Comparison of ENCODE assay signal across 8 cellular contexts in the genomic region with DNA sequence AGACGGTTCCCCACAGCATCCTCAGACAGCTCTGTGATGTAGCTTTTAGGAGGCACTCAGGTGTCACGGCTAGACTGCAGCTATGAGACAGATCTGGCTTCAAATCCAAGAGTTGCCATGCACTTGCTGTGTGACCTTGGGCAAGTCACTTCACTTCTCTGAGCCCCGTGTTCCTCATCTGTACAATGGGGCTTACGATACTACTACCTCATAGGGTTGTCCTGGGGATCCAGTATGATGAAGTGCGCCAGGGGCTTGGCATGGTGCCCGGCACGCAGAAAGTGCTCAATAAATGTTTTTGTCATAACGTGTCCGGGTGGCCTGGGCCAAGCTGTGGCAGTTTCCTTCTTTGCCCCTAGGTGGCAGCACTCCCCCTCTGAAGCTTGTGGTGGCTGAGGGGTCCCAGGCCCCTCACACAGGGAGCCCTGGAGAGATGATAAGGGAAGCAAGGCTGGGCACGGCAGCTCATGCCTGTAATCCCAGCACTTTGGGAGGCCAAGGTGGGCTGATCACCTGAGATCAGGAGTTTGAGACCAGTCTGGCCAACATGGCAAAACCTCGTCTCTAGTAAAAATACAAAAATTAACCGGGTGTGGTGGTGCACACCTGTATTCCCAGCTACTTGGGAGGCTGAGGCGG. TPM values are rescaled to one million over a fixed set of nuclear protein-coding genes. Genes with fewer than 3 reads are reported as not detected.
DNase-seq lines count a peak whose midpoint lies in the region; ATAC-seq and TF ChIP-seq lines count a peak whose summit lies in the region.

No MANE protein-coding gene starts in this region.

- no peak overlapping the region for H3K4me3 ChIP-seq in Caco-2 (ENCODE audit: low read depth, low read length)
- H3K4me3 ChIP-seq in LNCaP clone FGC (ENCODE audit: low read depth, low read length) = no peak overlapping the region
- H3K4me3 ChIP-seq in epithelial cell of esophagus (ENCODE audit: low read length) = no peak overlapping the region
- H3K4me3 ChIP-seq in vagina = no peak overlapping the region

- intact Hi-C loops in Caco-2 (cut with micrococcal nuclease; ENCODE audit: unreplicated experiment) (loop anchor here (1.0 to 2.0 kb wide), 2 partner anchors 71 to 278 kb away; no protein-coding TSS in a partner anchor), vagina (cut with DNase I) (no loop called here)

- H3K27me3 ChIP-seq in Caco-2 (replicated peaks; ENCODE audit: control insufficient read depth, insufficient read depth, low read length) (no peaks in the 10 kb centered on the region), vagina (no peaks in the 10 kb centered on the region)

- CTCF ChIA-PET in Caco-2 (lab: Charles Lee) = interaction anchor here (0.6 to 1.8 kb wide), 13 partner anchors 9 to 321 kb away, joined by 3 to 11 read pairs (median 4); partner anchors contain the start of gene CHMP4B

- TF ChIP-seq POLR2A in vagina (IDR thresholded peaks at IDR 0.05) = no peak

- peak; percentile 90 to 99 for TF ChIP-seq CTCF in Caco-2 (IDR thresholded peaks at IDR 0.05; ENCODE audit: insufficient read depth in 1 of 2, low read depth in 1 of 2, low read length in 1 of 2, severe bottlenecking in 1 of 2, unreplicated experiment in 1 of 2)
- peak; percentile 63 for TF ChIP-seq CTCF in LNCaP clone FGC (IDR thresholded peaks at IDR 0.05; ENCODE audit: control insufficient read depth, extremely low read depth, insufficient read depth)
- TF ChIP-seq CTCF in epithelial cell of esophagus (IDR thresholded peaks at IDR 0.05; ENCODE audit: insufficient read depth, low read depth, low read length, missing control alignments) = peak; percentile 58
- TF ChIP-seq CTCF in nephron progenitor cell (IDR thresholded peaks at IDR 0.05) = peak; percentile 74
- peak; percentile 31 to 56 (median 46) for TF ChIP-seq CTCF in vagina (IDR thresholded peaks at IDR 0.05)

- no peak for ATAC-seq in GM19467 (IDR thresholded peaks at IDR 0.05; ENCODE audit: unreplicated experiment)

- DNase-seq in Caco-2 (peak in 1 of 2 experiments; percentile 77), LNCaP clone FGC (ENCODE audit: low read depth) (no peak), epithelial cell of esophagus (ENCODE audit: low read depth) (peak; percentile 39), nephron progenitor cell (peak; percentile 68), vagina (ENCODE audit: extremely low spot score in 2 of 2) (no peak), foreskin melanocyte (no peak)
- peak; percentile 83 for DNase-seq in activated CD8-positive, alpha-beta memory T cell treated with anti-CD3 and anti-CD28 coated beads for 24 hours

- no peaks in the 10 kb centered on the region for H3K9me3 Mint-ChIP-seq in Caco-2 (ENCODE audit: unreplicated experiment)
- no peaks in the 10 kb centered on the region for H3K9me3 Mint-ChIP-seq in nephron progenitor cell

- no peak overlapping the region for H3K27ac ChIP-seq in vagina

- H3K27me3 Mint-ChIP-seq in Caco-2 (ENCODE audit: insufficient read depth, unreplicated experiment) = no peaks in the 10 kb centered on the region
- H3K27me3 Mint-ChIP-seq in nephron progenitor cell (ENCODE audit: low read depth, poor library complexity) = peaks cover 8% of the 10 kb centered on the region

- H3K36me3 Mint-ChIP-seq in Caco-2 (ENCODE audit: insufficient read depth, unreplicated experiment) (peaks cover 4% of the 10 kb centered on the region), nephron progenitor cell (ENCODE audit: low read depth) (no peaks in the 10 kb centered on the region)

- H3K4me1 ChIP-seq in Caco-2 (peaks cover 17% of the 10 kb centered on the region), vagina (peaks cover 9% of the 10 kb centered on the region)

- no peaks in the 10 kb centered on the region for H3K36me3 ChIP-seq in Caco-2 (ENCODE audit: control insufficient read depth, insufficient read depth, low read length)
- peaks cover 0 to 7% of the 10 kb centered on the region in 2 donors for H3K36me3 ChIP-seq in vagina

- H3K4me1 Mint-ChIP-seq in Caco-2 (ENCODE audit: low read depth, unreplicated experiment) = peaks cover 18% of the 10 kb centered on the region
- H3K4me1 Mint-ChIP-seq in nephron progenitor cell = peaks cover 12% of the 10 kb centered on the region

- H3K9me3 ChIP-seq in Caco-2 = 0 out of 2 replicates have a peak, but pooled peaks cover 7% of the 10 kb centered on the region
- no peaks in the 10 kb centered on the region for H3K9me3 ChIP-seq in vagina

- BruUV-seq in Caco-2 (replicated peaks; lab: Mats Ljungman, UMichigan) = no TSS peak

- POLR2A ChIA-PET in Caco-2 (lab: Charles Lee) = no interaction called here

- H3K4me3 Mint-ChIP-seq in Caco-2 (ENCODE audit: unreplicated experiment) = no peak overlapping the region
- H3K4me3 Mint-ChIP-seq in nephron progenitor cell = no peak overlapping the region

- H3K27ac Mint-ChIP-seq in Caco-2 (ENCODE audit: unreplicated experiment) = no peak overlapping the region
- no peak overlapping the region for H3K27ac Mint-ChIP-seq in nephron progenitor cell

RNA-seq across cellular contexts. Expression of gene CHMP4B, which starts 19.1 kb away (rescaled TPM):
- 190 and 203 TPM in 2 replicates for total RNA-seq in Caco-2 (2022)
- 95.5 TPM for total RNA-seq in vagina

Comparison
In these comparisons a context has a peak if more than half of its experiments do, and no peak if none do; other contexts are left out.
1. DNase-seq: peak in activated CD8-positive, alpha-beta memory T cell treated with anti-CD3 and anti-CD28 coated beads for 24 hours (single experiment), epithelial cell of esophagus (single experiment) and nephron progenitor cell (single experiment); none in LNCaP clone FGC (single experiment), vagina (0 of 2) and foreskin melanocyte (single experiment).
2. Peak in every context shown above with its lines, with median percentiles within 50 percentile points of each other: CTCF ChIP-seq.